In genomic region chr1:155125946-155126493, GRCh38 we compare ENCODE assay signal across 9 cellular contexts. TPM values are rescaled to one million over a fixed set of nuclear protein-coding genes. Genes with fewer than 3 reads are reported as not detected.
A peak's percentile ranks its signal among the peaks of the same experiment; 100 is the strongest.
DNase-seq lines count a peak whose midpoint lies in the region; ATAC-seq and TF ChIP-seq lines count a peak whose summit lies in the region.
"Had no signal": no experiment of that assay in that cellular context is flagged by ENCODE, and none has a peak within 500 bp of the region (broad histone marks: within the 10 kb centered on the region; RNA-seq: fewer than 3 reads in every experiment).

No MANE protein-coding gene starts in this region.

- no peak overlapping the region for H3K18ac ChIP-seq in IMR-90 (ENCODE audit: low read depth, low read length)

- H3K14ac ChIP-seq in IMR-90 (replicated peaks; ENCODE audit: low read depth, low read length) = no peak overlapping the region

- POLR2A ChIA-PET in IMR-90 (lab: Charles Lee; ENCODE audit: unreplicated experiment) = no interaction called here
- POLR2A ChIA-PET in activated CD4-positive, alpha-beta T cell treated with anti-CD3 and anti-CD28 coated beads for 36 hours (lab: Charles Lee) = no interaction called here

- TF ChIP-seq POLR2A in IMR-90 (IDR thresholded peaks at IDR 0.05; ENCODE audit: low read depth, low read length) (no peak), spleen (IDR thresholded peaks at IDR 0.05) (no peak)

- H2AK5ac ChIP-seq in IMR-90 (ENCODE audit: low read depth, low read length) = no peak overlapping the region

- H2BK5ac ChIP-seq in IMR-90 (ENCODE audit: low read depth, low read length, poor library complexity, severe bottlenecking) = no peak overlapping the region

- TF ChIP-seq CTCF in IMR-90 (conservative IDR thresholded peaks at IDR 0.05; ENCODE audit: low read depth, low read length) (no peak), mammary epithelial cell (conservative IDR thresholded peaks at IDR 0.05 in 1 of 2, IDR thresholded peaks at IDR 0.05 in 1 of 2; ENCODE audit: extremely low read depth in 1 of 2, insufficient read depth in 1 of 2, low read depth in 1 of 2, low read length in 2 of 2) (no peak), spleen (IDR thresholded peaks at IDR 0.05 in 8 of 11, conservative IDR thresholded peaks at IDR 0.05 in 3 of 11) (no peak)

- H3K27me3 ChIP-seq in IMR-90 (ENCODE audit: control insufficient read depth, insufficient read depth, low read length) = peaks cover 50% of the 10 kb centered on the region
- no peaks in the 10 kb centered on the region for H3K27me3 ChIP-seq in mammary epithelial cell (ENCODE audit: insufficient read depth, low read length)
- peaks cover 0 to 63% (median 39%) of the 10 kb centered on the region in 7 donors for H3K27me3 ChIP-seq in spleen (replicated peaks in 1 of 7)

- no peak overlapping the region for H3K56ac ChIP-seq in IMR-90 (ENCODE audit: extremely low read depth, insufficient read depth, low read length)

- no peak overlapping the region for H3K4me3 ChIP-seq in IMR-90 (ENCODE audit: insufficient read depth, low read depth, low read length)
- no peak overlapping the region for H3K4me3 ChIP-seq in mammary epithelial cell (replicated peaks in 1 of 3; ENCODE audit: insufficient read depth in 1 of 3, low read depth in 2 of 3, low read length in 3 of 3)
- H3K4me3 ChIP-seq in spleen = peak overlapping the region in 4 of 8 donors; percentile 55 to 85 (median 62)

- H3K27ac ChIP-seq in IMR-90 (ENCODE audit: insufficient read depth, low read length) = no peak overlapping the region
- peak overlapping the region; percentile 63 for H3K27ac ChIP-seq in mammary epithelial cell (ENCODE audit: insufficient read depth, low read depth, low read length)
- H3K27ac ChIP-seq in spleen = no peak overlapping the region
- H3K27ac ChIP-seq: KMS-11 had no signal

- peaks cover 26 to 28% of the 10 kb centered on the region in 2 donors for H3K4me1 Mint-ChIP-seq in immature natural killer cell
- peaks cover 32% of the 10 kb centered on the region for H3K4me1 Mint-ChIP-seq in activated CD4-positive, alpha-beta T cell treated with anti-CD3 and anti-CD28 coated beads for 36 hours

- H4K8ac ChIP-seq in IMR-90 (ENCODE audit: low read depth in 2 of 2, low read length in 2 of 2) = no peak overlapping the region

- no peak for DNase-seq in IMR-90
- no peak for DNase-seq in mammary epithelial cell
- DNase-seq in immature natural killer cell = no peak
- DNase-seq in spleen = peak; percentile 72
- no peak for DNase-seq in activated CD4-positive, alpha-beta T cell treated with anti-CD3 and anti-CD28 coated beads, Interleukin-2, amount 50 U/mL, for 1 hour
- no peak for DNase-seq in SIG-M5 (lab: John Stamatoyannopoulos, UW)
- no peak for DNase-seq in stimulated activated CD4-positive, alpha-beta T cell treated with anti-CD3 and anti-CD28 coated beads, Interleukin-1b, Interleukin-23, amount 100 ng/mL, for 48 hours
- no peak for DNase-seq in activated CD4-positive, alpha-beta T cell treated with anti-CD3 and anti-CD28 coated beads for 36 hours

- in situ Hi-C loops in IMR-90 (cut with MboI; ENCODE audit: low sequenced_read_pairs) (no loop called here), mammary epithelial cell (cut with MboI; ENCODE audit: low sequenced_read_pairs in 2 of 2) (no loop called here)

- H3K9me3 ChIP-seq in IMR-90 (ENCODE audit: control insufficient read depth, insufficient read depth, low read length) = no peaks in the 10 kb centered on the region
- no peaks in the 10 kb centered on the region for H3K9me3 ChIP-seq in mammary epithelial cell (replicated peaks; ENCODE audit: insufficient read depth, low read length)
- H3K9me3 ChIP-seq in spleen = no peaks in the 10 kb centered on the region

- H3K36me3 ChIP-seq in IMR-90 (ENCODE audit: control insufficient read depth, insufficient read depth, low read length) = no peaks in the 10 kb centered on the region
- no peaks in the 10 kb centered on the region for H3K36me3 ChIP-seq in mammary epithelial cell (ENCODE audit: insufficient read depth, low read length)
- no peaks in the 10 kb centered on the region for H3K36me3 ChIP-seq in spleen

- H2BK120ac ChIP-seq in IMR-90 (ENCODE audit: low read depth, low read length) = no peak overlapping the region

- H3K4me3 Mint-ChIP-seq in immature natural killer cell = peak overlapping the region in 3 of 5 donors; percentile 38 to 83 (median 73)
- H3K4me3 Mint-ChIP-seq in activated CD4-positive, alpha-beta T cell treated with anti-CD3 and anti-CD28 coated beads for 36 hours = no peak overlapping the region

- peaks cover 0 to 3% (median 0%) of the 10 kb centered on the region in 3 donors for H3K36me3 Mint-ChIP-seq in immature natural killer cell
- no peaks in the 10 kb centered on the region for H3K36me3 Mint-ChIP-seq in activated CD4-positive, alpha-beta T cell treated with anti-CD3 and anti-CD28 coated beads for 36 hours (ENCODE audit: low read depth)

- H3K4me1 ChIP-seq in IMR-90 (ENCODE audit: control insufficient read depth, insufficient read depth, low read length) = peaks cover 22% of the 10 kb centered on the region
- peaks cover 54% of the 10 kb centered on the region for H3K4me1 ChIP-seq in mammary epithelial cell (ENCODE audit: insufficient read depth, low read length)
- H3K4me1 ChIP-seq in spleen = peaks cover 29 to 53% (median 40%) of the 10 kb centered on the region in 6 donors

- no peak overlapping the region for H3K4ac ChIP-seq in IMR-90 (ENCODE audit: low read depth, low read length)

- peak overlapping the region; percentile 79 for H2AK9ac ChIP-seq in IMR-90 (replicated peaks; ENCODE audit: low read depth, low read length, poor library complexity)

- no peak for TF ChIP-seq RAD21 in IMR-90 (IDR thresholded peaks at IDR 0.05; ENCODE audit: low read length)

- intact Hi-C loops in IMR-90 (cut with micrococcal nuclease) (loop anchor here (5.0 kb wide), 1 partner anchor 34 kb away; no protein-coding TSS in a partner anchor), mammary epithelial cell (cut with micrococcal nuclease) (no loop called here), spleen (cut with DNase I; ENCODE audit: low total_unique reads) (no loop called here)
- intact Hi-C loops in activated CD4-positive, alpha-beta T cell treated with anti-CD3 and anti-CD28 coated beads for 36 hours (cut with DNase I, micrococcal nuclease) = loop anchor here in 1 of 2 experiments (5.0 kb wide), 1 partner anchor 34 kb away; no protein-coding TSS in a partner anchor

- no peaks in the 10 kb centered on the region for H3K9me3 Mint-ChIP-seq in immature natural killer cell
- H3K9me3 Mint-ChIP-seq in activated CD4-positive, alpha-beta T cell treated with anti-CD3 and anti-CD28 coated beads for 36 hours (ENCODE audit: low read depth) = no peaks in the 10 kb centered on the region

- no peak overlapping the region for H4K5ac ChIP-seq in IMR-90 (ENCODE audit: low read depth, low read length)

- dilution Hi-C loops in IMR-90 (cut with HindIII; ENCODE audit: low sequenced_read_pairs, unreplicated experiment) (no loop called here), mammary epithelial cell (cut with HindIII; ENCODE audit: low sequenced_read_pairs) (no loop called here)

- H3K9me1 ChIP-seq in IMR-90 (ENCODE audit: insufficient read depth, low read length) = peaks cover 8% of the 10 kb centered on the region; the same call in 1 of the 2 replicates

- H2BK15ac ChIP-seq in IMR-90 (ENCODE audit: low read depth, low read length) = no peak overlapping the region

- peak overlapping the region in 1 of 6 donors; percentile 76 for H3K27ac Mint-ChIP-seq in immature natural killer cell
- no peak overlapping the region for H3K27ac Mint-ChIP-seq in activated CD4-positive, alpha-beta T cell treated with anti-CD3 and anti-CD28 coated beads for 36 hours

- peak overlapping the region; percentile 4; the same call in 1 of the 2 replicates for H3K4me2 ChIP-seq in IMR-90 (ENCODE audit: low read depth, low read length)
- H3K4me2 ChIP-seq in mammary epithelial cell (ENCODE audit: insufficient read depth, low read depth, low read length) = peak overlapping the region; percentile 100

- CTCF ChIA-PET in IMR-90 (lab: Yijun Ruan, JAX) = interaction anchor here (0.8 kb wide), 1 partner anchor 10 kb away, joined by 3 read pairs; no protein-coding TSS in a partner anchor
- CTCF ChIA-PET in mammary epithelial cell (lab: Charles Lee; ENCODE audit: low non-redundant PET) = no interaction called here
- CTCF ChIA-PET in activated CD4-positive, alpha-beta T cell treated with anti-CD3 and anti-CD28 coated beads for 36 hours (lab: Charles Lee) = interaction anchor here (1.2 to 1.8 kb wide), 3 partner anchors 35 to 47 kb away, joined by 3 to 9 read pairs (median 5); partner anchors contain the start of gene KRTCAP2

- no peaks in the 10 kb centered on the region for H3K79me1 ChIP-seq in IMR-90 (ENCODE audit: low read depth in 1 of 2, low read length in 2 of 2)

- H2BK20ac ChIP-seq in IMR-90 (ENCODE audit: low read depth, low read length) = no peak overlapping the region

- H4K20me1 ChIP-seq in IMR-90 (ENCODE audit: insufficient read depth, low read length) = peaks cover 2% of the 10 kb centered on the region
- H4K20me1 ChIP-seq in mammary epithelial cell (ENCODE audit: insufficient read depth, low read length) = no peaks in the 10 kb centered on the region

- no peak overlapping the region for H3K9ac ChIP-seq in IMR-90 (ENCODE audit: low read depth, low read length)
- no peak overlapping the region for H3K9ac ChIP-seq in mammary epithelial cell (ENCODE audit: insufficient read depth, low read length)
- H3K9ac ChIP-seq: KMS-11 had no signal

- H3K79me2 ChIP-seq in mammary epithelial cell (ENCODE audit: insufficient read depth, low read length) = peaks cover 29% of the 10 kb centered on the region

- H3K23ac ChIP-seq in IMR-90 (ENCODE audit: low read depth, low read length) = no peak overlapping the region

- H3K27me3 Mint-ChIP-seq in immature natural killer cell (ENCODE audit: low read depth in 3 of 3) = peaks cover 5 to 16% (median 11%) of the 10 kb centered on the region in 3 donors
- peaks cover 20% of the 10 kb centered on the region for H3K27me3 Mint-ChIP-seq in activated CD4-positive, alpha-beta T cell treated with anti-CD3 and anti-CD28 coated beads for 36 hours

- peak; percentile 13 for ATAC-seq in IMR-90 (ENCODE audit: low read depth)
- no peak for ATAC-seq in activated CD4-positive, alpha-beta T cell treated with anti-CD3 and anti-CD28 coated beads for 36 hours

- BruUV-seq in IMR-90 (replicated peaks; lab: Mats Ljungman, UMichigan) (no TSS peak), mammary epithelial cell (replicated peaks; lab: Mats Ljungman, UMichigan) (no TSS peak)

- WGBS in IMR-90 (ENCODE audit: extremely low coverage in 2 of 2, insufficient read length in 1 of 2), 2 experiments = 12% methylated on average over 13 of the region's 50 CpGs; no CpG with 5 or more reads in 1 of the 2 experiments
- WGBS in mammary epithelial cell (ENCODE audit: low coverage, missing lambda C conversion rate) = 46% methylated on average over 12 of the region's 50 CpGs
- WGBS in spleen, 5 donors = 62 to 69% (median 64%) methylated on average over 24 to 50 of the region's 50 CpGs

- no peak overlapping the region for H4K91ac ChIP-seq in IMR-90 (ENCODE audit: insufficient read depth, low read depth, low read length)

- H2AFZ ChIP-seq in IMR-90 (replicated peaks; ENCODE audit: low read length, poor library complexity) (peak overlapping the region; percentile 68), mammary epithelial cell (ENCODE audit: low read depth, low read length) (peak overlapping the region; percentile 93)

RNA-seq across cellular contexts. Expression of gene EFNA1, which starts 1.7 kb away (rescaled TPM):
- 0.28 and 0.90 TPM in 2 replicates for total RNA-seq in IMR-90 (2012; rRNA removed)
- polyA plus RNA-seq in IMR-90 (2012; rRNA removed) = 1.4 and 1.6 TPM in 2 replicates
- 0.63 and 1.4 TPM in 2 replicates for polyA plus RNA-seq in IMR-90 (2012; cell fraction: cytosol; rRNA removed)
- polyA plus RNA-seq in IMR-90 (2012; cell fraction: nucleus; rRNA removed; ENCODE audit: low replicate concordance) = 2.6 and 4.4 TPM in 2 replicates
- total RNA-seq in mammary epithelial cell = 10 to 100 TPM; 21.5 to 54.0 TPM
- 28.8 TPM for polyA plus RNA-seq in mammary epithelial cell
- 13.7 TPM for polyA minus RNA-seq in mammary epithelial cell
- polyA plus RNA-seq in immature natural killer cell = 1 to 10 TPM in 2 of 3 donors, under 1 TPM in 1; 0.64 to 4.0 (median 1.1) TPM
- total RNA-seq in spleen = 10 to 100 TPM in 5 of 7 donors, 1 to 10 TPM in 2; 8.0 to 19.4 (median 10.3) TPM
- polyA plus RNA-seq in spleen = 1 to 10 TPM; 3.7 to 8.0 (median 7.8) TPM
- total RNA-seq in activated CD4-positive, alpha-beta T cell treated with anti-CD3 and anti-CD28 coated beads for 36 hours = 1 to 10 TPM in 1 of 2 experiments, under 1 TPM in 1; 0.82 to 1.1 TPM

RNA-seq across cellular contexts. Expression of gene SLC50A1, which starts 9.6 kb away (rescaled TPM):
- total RNA-seq in IMR-90 (2012; rRNA removed) = 20.6 and 21.1 TPM in 2 replicates
- polyA plus RNA-seq in IMR-90 (2012; rRNA removed) = 19.5 and 20.8 TPM in 2 replicates
- polyA plus RNA-seq in IMR-90 (2012; cell fraction: cytosol; rRNA removed) = 17.7 and 26.1 TPM in 2 replicates
- polyA plus RNA-seq in IMR-90 (2012; cell fraction: nucleus; rRNA removed; ENCODE audit: low replicate concordance) = 12.1 and 13.2 TPM in 2 replicates
- total RNA-seq in mammary epithelial cell = 10 to 100 TPM; 31.3 to 40.2 TPM
- polyA plus RNA-seq in mammary epithelial cell = 54.8 TPM
- 47.1 TPM for polyA minus RNA-seq in mammary epithelial cell
- 100 to 1,000 TPM in 1 of 3 donors, 10 to 100 TPM in 2; 59.5 to 120 (median 93.0) TPM for polyA plus RNA-seq in immature natural killer cell
- 10 to 100 TPM; 28.4 to 41.4 (median 38.2) TPM for total RNA-seq in spleen
- polyA plus RNA-seq in spleen = 10 to 100 TPM; 60.1 to 73.8 (median 72.5) TPM
- 10 to 100 TPM; 50.2 to 58.0 TPM for total RNA-seq in activated CD4-positive, alpha-beta T cell treated with anti-CD3 and anti-CD28 coated beads for 36 hours

RNA-seq across cellular contexts. Expression of gene DPM3, which starts 14.3 kb away (rescaled TPM):
- total RNA-seq in IMR-90 (2012; rRNA removed) (29.0 and 30.6 TPM in 2 replicates), mammary epithelial cell (10 to 100 TPM; 27.2 to 67.9 TPM), spleen (10 to 100 TPM; 25.0 to 62.4 (median 49.9) TPM)
- polyA plus RNA-seq in IMR-90 (2012; rRNA removed) (129 and 138 TPM in 2 replicates), mammary epithelial cell (76.4 TPM), immature natural killer cell (100 to 1,000 TPM; 103 to 274 (median 126) TPM), spleen (100 to 1,000 TPM; 205 to 262 (median 229) TPM)
- polyA plus RNA-seq in IMR-90 (2012; cell fraction: cytosol; rRNA removed) = 211 and 435 TPM in 2 replicates
- polyA plus RNA-seq in IMR-90 (2012; cell fraction: nucleus; rRNA removed; ENCODE audit: low replicate concordance) = 30.8 and 68.8 TPM in 2 replicates
- polyA minus RNA-seq in mammary epithelial cell = 1.8 TPM
- 10 to 100 TPM; 29.8 to 34.3 TPM for total RNA-seq in activated CD4-positive, alpha-beta T cell treated with anti-CD3 and anti-CD28 coated beads for 36 hours

RNA-seq across cellular contexts. Expression of gene KRTCAP2, which starts 47.1 kb away (rescaled TPM):
- 76.1 and 76.7 TPM in 2 replicates for total RNA-seq in IMR-90 (2012; rRNA removed)
- polyA plus RNA-seq in IMR-90 (2012; rRNA removed) = 189 and 232 TPM in 2 replicates
- 399 and 412 TPM in 2 replicates for polyA plus RNA-seq in IMR-90 (2012; cell fraction: cytosol; rRNA removed)
- 167 and 203 TPM in 2 replicates for polyA plus RNA-seq in IMR-90 (2012; cell fraction: nucleus; rRNA removed; ENCODE audit: low replicate concordance)
- 100 to 1,000 TPM in 1 of 2 donors, 10 to 100 TPM in 1; 62.7 to 177 TPM for total RNA-seq in mammary epithelial cell
- 188 TPM for polyA plus RNA-seq in mammary epithelial cell
- polyA minus RNA-seq in mammary epithelial cell = 164 TPM
- 100 to 1,000 TPM; 396 to 465 (median 435) TPM for polyA plus RNA-seq in immature natural killer cell
- total RNA-seq in spleen = 100 to 1,000 TPM; 113 to 154 (median 136) TPM
- polyA plus RNA-seq in spleen = 100 to 1,000 TPM; 193 to 203 (median 200) TPM
- 100 to 1,000 TPM; 125 to 300 TPM for total RNA-seq in activated CD4-positive, alpha-beta T cell treated with anti-CD3 and anti-CD28 coated beads for 36 hours

RNA-seq across cellular contexts. Expression of gene EFNA3, which starts 47.4 kb away (rescaled TPM):
- total RNA-seq in IMR-90 (2012; rRNA removed) = 0.56 and 0.72 TPM in 2 replicates
- 1.6 TPM in 2 replicates for polyA plus RNA-seq in IMR-90 (2012; rRNA removed)
- polyA plus RNA-seq in IMR-90 (2012; cell fraction: cytosol; rRNA removed) = 0.75 and 1.8 TPM in 2 replicates
- 1.4 and 1.5 TPM in 2 replicates for polyA plus RNA-seq in IMR-90 (2012; cell fraction: nucleus; rRNA removed; ENCODE audit: low replicate concordance)
- 1 to 10 TPM; 2.2 to 4.0 TPM for total RNA-seq in mammary epithelial cell
- 3.7 TPM for polyA plus RNA-seq in mammary epithelial cell
- 4.2 TPM for polyA minus RNA-seq in mammary epithelial cell
- 1 to 10 TPM in 1 of 3 donors, under 1 TPM in 2; 0.70 to 2.3 (median 0.94) TPM for polyA plus RNA-seq in immature natural killer cell
- total RNA-seq in spleen = 1 to 10 TPM in 6 of 7 donors, not detected in 1; 1.6 to 4.3 (median 2.4) TPM
- 1 to 10 TPM; 1.4 to 2.0 (median 1.7) TPM for polyA plus RNA-seq in spleen
- total RNA-seq in activated CD4-positive, alpha-beta T cell treated with anti-CD3 and anti-CD28 coated beads for 36 hours = 1 to 10 TPM; 5.1 to 6.9 TPM
